Comparison of ENCODE assay signal across 12 cellular contexts in genomic region chr11:77418981-77419592, GRCh38. TPM values are rescaled to one million over a fixed set of nuclear protein-coding genes. Genes with fewer than 3 reads are reported as not detected.
DNase-seq lines count a peak whose midpoint lies in the region; ATAC-seq and TF ChIP-seq lines count a peak whose summit lies in the region.
"Had no signal": no experiment of that assay in that cellular context is flagged by ENCODE, and none has a peak within 500 bp of the region (broad histone marks: within the 10 kb centered on the region; RNA-seq: fewer than 3 reads in every experiment).

No MANE protein-coding gene starts in this region.

- DNase-seq in AML-193 (lab: John Stamatoyannopoulos, UW) (peak; percentile 58 to 76), fibroblast of mammary gland (ENCODE audit: low read depth) (peak; percentile 26), NCI-H128 (lab: John Stamatoyannopoulos, UW; ENCODE audit: unreplicated experiment) (no peak), DMS53 (lab: John Stamatoyannopoulos, UW) (no peak), colonic mucosa (no peak)
- DNase-seq: activated CD4-positive, alpha-beta T cell treated with anti-CD3 and anti-CD28 coated beads, Interleukin-2, amount 10 ng/mL, durations not matched to agents 7 days and 5 days; anterior cingulate cortex; pancreas had no signal

- intact Hi-C loops in colonic mucosa (cut with DNase I), result no loop called here

- peak; percentile 32 for ATAC-seq in GM19463 (IDR thresholded peaks at IDR 0.05; ENCODE audit: unreplicated experiment)
- peak; percentile 47 for ATAC-seq in HG03460 (IDR thresholded peaks at IDR 0.05; ENCODE audit: unreplicated experiment)
- no peak for ATAC-seq in GM19035 (IDR thresholded peaks at IDR 0.05; ENCODE audit: unreplicated experiment)

- H3K36me3 ChIP-seq in colonic mucosa, result no peaks in the 10 kb centered on the region
- H3K36me3 ChIP-seq: pancreas had no signal

- H3K27me3 ChIP-seq in colonic mucosa, result no peaks in the 10 kb centered on the region
- H3K27me3 ChIP-seq: pancreas had no signal

- no peaks in the 10 kb centered on the region for H3K9me3 ChIP-seq in colonic mucosa
- H3K9me3 ChIP-seq: pancreas had no signal

- H3K9ac ChIP-seq in colonic mucosa (ENCODE audit: low read depth in 2 of 2, low read length in 2 of 2), result no peak overlapping the region

- TF ChIP-seq CTCF in fibroblast of mammary gland (conservative IDR thresholded peaks at IDR 0.05; ENCODE audit: control insufficient read depth, insufficient read depth, low read depth, low read length) (no peak), colonic mucosa (IDR thresholded peaks at IDR 0.05) (no peak)

- H3K27ac ChIP-seq in colonic mucosa, result no peak overlapping the region
- H3K27ac ChIP-seq: coronary artery, pancreas had no signal

- peaks cover 10% of the 10 kb centered on the region for H3K4me1 ChIP-seq in colonic mucosa

- H3K4me3 ChIP-seq in fibroblast of mammary gland (ENCODE audit: control insufficient read depth, low read depth, low read length), result no peak overlapping the region
- no peak overlapping the region for H3K4me3 ChIP-seq in colonic mucosa
- H3K4me3 ChIP-seq: coronary artery, pancreas had no signal

RNA-seq across cellular contexts. Expression of gene PAK1, which starts 54.8 kb away (rescaled TPM):
- total RNA-seq in colonic mucosa, result 100 to 1,000 TPM; 104 to 123 TPM

Comparison
In these comparisons a context has a peak if more than half of its experiments do, and no peak if none do; other contexts are left out.
1. DNase-seq: peak in AML-193 (2 of 2) and fibroblast of mammary gland (single experiment); none in NCI-H128 (single experiment), DMS53 (single experiment) and colonic mucosa (single experiment).